In genomic region chr20:47719211-47719610, GRCh38 we compare ENCODE assay signal across 16 cellular contexts.
DNase-seq lines count a peak whose midpoint lies in the region; ATAC-seq and TF ChIP-seq lines count a peak whose summit lies in the region.
"Had no signal": no experiment of that assay in that cellular context is flagged by ENCODE, and none has a peak within 500 bp of the region (broad histone marks: within the 10 kb centered on the region; RNA-seq: fewer than 3 reads in every experiment).

No MANE protein-coding gene starts in this region.

- no peaks in the 10 kb centered on the region for H3K9me3 Mint-ChIP-seq in endothelial cell (ENCODE audit: unreplicated experiment)
- H3K9me3 Mint-ChIP-seq: CD4-positive, alpha-beta T cell had no signal

- peak; percentile 16 for DNase-seq in NCI-H82 (lab: John Stamatoyannopoulos, UW)
- no peak for DNase-seq in NCI-H82 treated with DMSO at 0.1 percent for 48 hours (lab: John Stamatoyannopoulos, UW; ENCODE audit: unreplicated experiment)
- no peak for DNase-seq in endothelial cell (ENCODE audit: low spot score)
- peak; percentile 45 to 83 for DNase-seq in lung microvascular endothelial cell (ENCODE audit: low read depth in 2 of 2)
- DNase-seq in uterus = no peak
- DNase-seq: AML-193; Caco-2; CD4-positive, alpha-beta T cell; GOT3; H7 had no signal

- H3K27ac ChIP-seq in uterus = peak overlapping the region; percentile 76 to 83
- H3K27ac ChIP-seq: 22Rv1, A549, C4-2B had no signal

- H3K36me3 Mint-ChIP-seq in endothelial cell (ENCODE audit: low read depth, unreplicated experiment) = peaks cover 6% of the 10 kb centered on the region

- no peak for TF ChIP-seq POLR2A in uterus (IDR thresholded peaks at IDR 0.05)

- TF ChIP-seq CTCF in endothelial cell (IDR thresholded peaks at IDR 0.05; ENCODE audit: unreplicated experiment) (no peak), uterus (IDR thresholded peaks at IDR 0.05) (no peak)

- H3K27me3 ChIP-seq in uterus = no peaks in the 10 kb centered on the region

- no peak overlapping the region for H3K4me3 ChIP-seq in uterus
- H3K4me3 ChIP-seq: A549 had no signal

- H3K4me1 Mint-ChIP-seq in endothelial cell (ENCODE audit: unreplicated experiment) = peaks cover 27% of the 10 kb centered on the region

- no peak for ATAC-seq in GM19397 (IDR thresholded peaks at IDR 0.05; ENCODE audit: unreplicated experiment)
- ATAC-seq in SK-N-SH treated with all-trans-retinoic acid at 6 μM for 48 hours = no peak
- no peak for ATAC-seq in GM18511 (IDR thresholded peaks at IDR 0.05; ENCODE audit: unreplicated experiment)
- ATAC-seq: A549 had no signal

- H3K4me3 Mint-ChIP-seq in endothelial cell (ENCODE audit: unreplicated experiment) = no peak overlapping the region
- H3K4me3 Mint-ChIP-seq: CD4-positive, alpha-beta T cell had no signal

- peaks cover 5% of the 10 kb centered on the region for H3K27me3 Mint-ChIP-seq in endothelial cell (ENCODE audit: unreplicated experiment)

- H3K27ac Mint-ChIP-seq in endothelial cell (ENCODE audit: unreplicated experiment) = peak overlapping the region; percentile 61
- H3K27ac Mint-ChIP-seq: CD4-positive, alpha-beta T cell had no signal

- H3K4me1 ChIP-seq in uterus = no peaks in the 10 kb centered on the region
- H3K4me1 ChIP-seq: A549, Caco-2 had no signal

- H3K9me3 ChIP-seq in uterus = no peaks in the 10 kb centered on the region
- H3K9me3 ChIP-seq: A549, Caco-2 had no signal

- intact Hi-C loops in uterus (cut with DNase I; ENCODE audit: low total_unique reads) = no loop called here

- H3K36me3 ChIP-seq in uterus = no peaks in the 10 kb centered on the region

TF ChIP-seq in SK-N-SH treated with all-trans-retinoic acid at 6 μM for 48 hours, 23 proteins besides CTCF, POLR2A, EP300 and RAD21:
- no peak for TF ChIP-seq TOX (CRISPR knock-in tag; IDR thresholded peaks at IDR 0.05; ENCODE audit: borderline replicate concordance)
- TF ChIP-seq TCF4 (CRISPR knock-in tag; IDR thresholded peaks at IDR 0.05; ENCODE audit: borderline replicate concordance) = no peak
- no peak for TF ChIP-seq RARB (CRISPR knock-in tag; IDR thresholded peaks at IDR 0.05)
- TF ChIP-seq ESRRG (CRISPR knock-in tag; IDR thresholded peaks at IDR 0.05) = no peak
- no peak for TF ChIP-seq PPARA (CRISPR knock-in tag; IDR thresholded peaks at IDR 0.05; ENCODE audit: borderline replicate concordance)

Comparison
In these comparisons a context has a peak if more than half of its experiments do, and no peak if none do; other contexts are left out.
1. DNase-seq: peak in NCI-H82 (single experiment) and lung microvascular endothelial cell (2 of 2); none in NCI-H82 treated with DMSO at 0.1 percent for 48 hours (single experiment), endothelial cell (single experiment) and uterus (0 of 2).